8 cellular contexts compared by ENCODE assay signal in genomic region chr19:16829822-16830289, GRCh38. TPM values are rescaled to one million over a fixed set of nuclear protein-coding genes. Genes with fewer than 3 reads are reported as not detected.
DNase-seq lines count a peak whose midpoint lies in the region; ATAC-seq and TF ChIP-seq lines count a peak whose summit lies in the region.

No MANE protein-coding gene starts in this region.

- DNase-seq in Right ventricle myocardium superior (no peak), Right ventricle myocardium inferior (ENCODE audit: missing footprints) (no peak), mammary epithelial cell (no peak), mesendoderm (no peak), DMS 273 (lab: John Stamatoyannopoulos, UW; ENCODE audit: unreplicated experiment) (no peak), NCI-H446 treated with DMSO at 0.1 percent for 48 hours (lab: John Stamatoyannopoulos, UW) (no peak), SW480 (ENCODE audit: low spot score) (no peak)

- dilution Hi-C loops in mammary epithelial cell (cut with HindIII; ENCODE audit: low sequenced_read_pairs) = loop anchor here (10.0 kb wide), 3 partner anchors 55 to 195 kb away; partner anchors contain the start of gene CPAMD8

- in situ Hi-C loops in mammary epithelial cell (cut with MboI; ENCODE audit: low sequenced_read_pairs in 2 of 2) = no loop called here

- 12% methylated on average over 12 of the region's 13 CpGs for WGBS in mammary epithelial cell (ENCODE audit: low coverage, missing lambda C conversion rate)
- WGBS in mesendoderm (ENCODE audit: extremely low coverage, insufficient coverage, low lambda C conversion rate) = no CpG with 5 or more reads among the region's 13 CpGs

- no peak overlapping the region for H2AK5ac ChIP-seq in mesendoderm (ENCODE audit: low read length)

- H3K18ac ChIP-seq in mesendoderm (ENCODE audit: low read length) = peak overlapping the region; percentile 60

- CTCF ChIA-PET in mammary epithelial cell (lab: Charles Lee; ENCODE audit: low non-redundant PET) = no interaction called here

- H2AFZ ChIP-seq in mammary epithelial cell (ENCODE audit: low read depth, low read length) = peak overlapping the region; percentile 56

- no peak overlapping the region for H4K8ac ChIP-seq in mesendoderm (ENCODE audit: low read depth, low read length)

- peak overlapping the region; percentile 87 for H3K4me2 ChIP-seq in mammary epithelial cell (ENCODE audit: insufficient read depth, low read depth, low read length)
- peak overlapping the region; percentile 60 for H3K4me2 ChIP-seq in mesendoderm (ENCODE audit: low read length)

- peak overlapping the region; percentile 73 for H3K9ac ChIP-seq in mammary epithelial cell (ENCODE audit: insufficient read depth, low read length)
- peak overlapping the region; percentile 74 for H3K9ac ChIP-seq in mesendoderm (ENCODE audit: low read length)

- H2BK120ac ChIP-seq in mesendoderm (ENCODE audit: low read depth, low read length) = no peak overlapping the region

- peaks cover 21% of the 10 kb centered on the region for H3K36me3 ChIP-seq in mammary epithelial cell (ENCODE audit: insufficient read depth, low read length)
- peaks cover 10% of the 10 kb centered on the region for H3K36me3 ChIP-seq in mesendoderm (ENCODE audit: control insufficient read depth, insufficient read depth, low read length)

- peak; percentile 7 for ATAC-seq in Right ventricle myocardium superior (ENCODE audit: poor library complexity)
- no peak for ATAC-seq in Right ventricle myocardium inferior
- ATAC-seq in HG03159 (IDR thresholded peaks at IDR 0.05; ENCODE audit: unreplicated experiment) = no peak

- H4K5ac ChIP-seq in mesendoderm (ENCODE audit: low read length) = no peak overlapping the region

- no peak overlapping the region for H3K23ac ChIP-seq in mesendoderm (ENCODE audit: low read length)

- H4K20me1 ChIP-seq in mammary epithelial cell (ENCODE audit: insufficient read depth, low read length) = no peaks in the 10 kb centered on the region

- H3K4me1 ChIP-seq in mammary epithelial cell (ENCODE audit: insufficient read depth, low read length) (peaks cover 30% of the 10 kb centered on the region), mesendoderm (ENCODE audit: control insufficient read depth, low read depth, low read length) (peaks cover 2% of the 10 kb centered on the region)

- peak overlapping the region; percentile 88 to 91 (median 89) for H3K4me3 ChIP-seq in mammary epithelial cell (replicated peaks in 1 of 3; ENCODE audit: insufficient read depth in 1 of 3, low read depth in 2 of 3, low read length in 3 of 3)
- peak overlapping the region; percentile 18 for H3K4me3 ChIP-seq in mesendoderm (ENCODE audit: low read length)

- TF ChIP-seq CTCF in mammary epithelial cell (conservative IDR thresholded peaks at IDR 0.05 in 1 of 2, IDR thresholded peaks at IDR 0.05 in 1 of 2; ENCODE audit: extremely low read depth in 1 of 2, insufficient read depth in 1 of 2, low read depth in 1 of 2, low read length in 2 of 2) = no peak

- H3K79me2 ChIP-seq in mammary epithelial cell (ENCODE audit: insufficient read depth, low read length) (peaks cover 33% of the 10 kb centered on the region), mesendoderm (ENCODE audit: control insufficient read depth, insufficient read depth, low read length) (peaks cover 11% of the 10 kb centered on the region)

- H3K27ac ChIP-seq in mammary epithelial cell (ENCODE audit: insufficient read depth, low read depth, low read length) (peak overlapping the region; percentile 52), mesendoderm (ENCODE audit: low read depth, low read length) (no peak overlapping the region)

- TSS peak; percentile 28 for BruUV-seq in mammary epithelial cell (replicated peaks; lab: Mats Ljungman, UMichigan)

- H3K4ac ChIP-seq in mesendoderm (ENCODE audit: low read depth, low read length) = peak overlapping the region; percentile 20

- H2BK5ac ChIP-seq in mesendoderm (ENCODE audit: low read length) = no peak overlapping the region

- intact Hi-C loops in Right ventricle myocardium superior (cut with DNase I) = no loop called here
- intact Hi-C loops in Right ventricle myocardium inferior (cut with DNase I) = loop anchor here (5.0 kb wide), 2 partner anchors 53 to 67 kb away; no protein-coding TSS in a partner anchor
- intact Hi-C loops in mammary epithelial cell (cut with micrococcal nuclease) = loop anchor here (2.0 kb wide), 1 partner anchor 51 kb away; no protein-coding TSS in a partner anchor

- H3K56ac ChIP-seq in mesendoderm (ENCODE audit: low read length) = peak overlapping the region; percentile 86

- no peaks in the 10 kb centered on the region for H3K9me3 ChIP-seq in mammary epithelial cell (replicated peaks; ENCODE audit: insufficient read depth, low read length)

- H3K27me3 ChIP-seq in mammary epithelial cell (ENCODE audit: insufficient read depth, low read length) (no peaks in the 10 kb centered on the region), mesendoderm (ENCODE audit: insufficient read depth, low read length, poor library complexity) (no peaks in the 10 kb centered on the region)

- peaks cover 9% of the 10 kb centered on the region for H3K79me1 ChIP-seq in mesendoderm (ENCODE audit: low read length)

- no peak overlapping the region for H2BK15ac ChIP-seq in mesendoderm (replicated peaks; ENCODE audit: low read depth)

RNA-seq across cellular contexts. Expression of gene SIN3B, which starts 0.7 kb away (rescaled TPM):
- total RNA-seq in Right ventricle myocardium superior (21.9 TPM), Right ventricle myocardium inferior (27.8 TPM), mammary epithelial cell (10 to 100 TPM; 35.5 to 67.2 TPM)
- polyA plus RNA-seq in mammary epithelial cell = 23.7 TPM
- polyA minus RNA-seq in mammary epithelial cell = 60.7 TPM
- polyA plus RNA-seq in mesendoderm (2013, experiment 1 of 2) = 34.9 TPM
- polyA plus RNA-seq in mesendoderm (2013, experiment 2 of 2) = 34.3 TPM

RNA-seq across cellular contexts. Expression of gene F2RL3, which starts 58.9 kb away (rescaled TPM):
- 0.16 TPM for total RNA-seq in Right ventricle myocardium superior
- 0.27 TPM for total RNA-seq in Right ventricle myocardium inferior
- total RNA-seq in mammary epithelial cell = 1 to 10 TPM in 1 of 2 donors, under 1 TPM in 1; 0.19 to 1.0 TPM
- 0.01 TPM for polyA plus RNA-seq in mammary epithelial cell
- polyA minus RNA-seq in mammary epithelial cell = not detected
- polyA plus RNA-seq in mesendoderm (2013, experiment 1 of 2) = not detected
- not detected for polyA plus RNA-seq in mesendoderm (2013, experiment 2 of 2)
